Comparison of ENCODE assay signal across 8 cellular contexts in genomic region chr11:75474878-75475766, GRCh38. TPM values are rescaled to one million over a fixed set of nuclear protein-coding genes. Genes with fewer than 3 reads are reported as not detected.
DNase-seq lines count a peak whose midpoint lies in the region; ATAC-seq and TF ChIP-seq lines count a peak whose summit lies in the region.

No MANE protein-coding gene starts in this region.

- H3K9me3 ChIP-seq in liver (ENCODE audit: control insufficient read depth in 4 of 4, low read length in 3 of 4), result no peaks in the 10 kb centered on the region
- H3K9me3 ChIP-seq in PC-9 (ENCODE audit: insufficient read depth, low read depth), result no peaks in the 10 kb centered on the region

- H3K27ac ChIP-seq in liver (ENCODE audit: low read depth in 1 of 2, low read length in 2 of 2) (peak overlapping the region; percentile 1 to 49), PC-9 (no peak overlapping the region)

- H2AFZ ChIP-seq in PC-9, result no peak overlapping the region

- H3K36me3 ChIP-seq in liver (ENCODE audit: control insufficient read depth in 4 of 4, insufficient read depth in 3 of 4, low read depth in 1 of 4, low read length in 3 of 4) (no peaks in the 10 kb centered on the region), PC-9 (ENCODE audit: low read depth) (no peaks in the 10 kb centered on the region)

- H3K9me2 ChIP-seq in PC-9 (ENCODE audit: insufficient read depth), result no peaks in the 10 kb centered on the region

- peak; percentile 45 for DNase-seq in DMS153 (lab: John Stamatoyannopoulos, UW)
- DNase-seq in DMS153 treated with DMSO at 0.1 percent for 48 hours (lab: John Stamatoyannopoulos, UW; ENCODE audit: unreplicated experiment), result no peak
- DNase-seq in T-helper 2 cell, result peak in 4 of 5 experiments; percentile 17 to 88 (median 42)
- DNase-seq in astrocyte of the spinal cord (ENCODE audit: low read depth, low spot score), result peak; percentile 29
- peak; percentile 16 to 20 for DNase-seq in stimulated activated CD8-positive, alpha-beta memory T cell treated with anti-CD3 and anti-CD28 coated beads, Interleukin-4, amount 100 ng/mL, for 1 hour (ENCODE audit: low read depth in 2 of 2, low spot score in 1 of 2)
- no peak for DNase-seq in PC-9

- ATAC-seq in GM18519 (IDR thresholded peaks at IDR 0.05; ENCODE audit: low FRiP score, unreplicated experiment), result no peak

- no peaks in the 10 kb centered on the region for H4K20me1 ChIP-seq in PC-9 (ENCODE audit: insufficient read depth)

- no peaks in the 10 kb centered on the region; the same call in 1 of the 2 replicates for H3F3A ChIP-seq in PC-9 (ENCODE audit: insufficient read depth, low read depth)

- H3K79me2 ChIP-seq in PC-9 (ENCODE audit: low read depth), result no peaks in the 10 kb centered on the region

- CTCF ChIA-PET in PC-9 (lab: Charles Lee), result interaction anchor here (0.6 kb wide), 1 partner anchor 106 kb away, joined by 4 read pairs; no protein-coding TSS in a partner anchor

- H3K4me3 ChIP-seq in astrocyte of the spinal cord (ENCODE audit: low read depth, low read length) (no peak overlapping the region), liver (ENCODE audit: low read depth in 1 of 3, low read length in 3 of 3) (no peak overlapping the region), PC-9 (no peak overlapping the region)

- H3K27me3 ChIP-seq in liver (ENCODE audit: control insufficient read depth in 4 of 4, insufficient read depth in 4 of 4, low read length in 3 of 4) (no peaks in the 10 kb centered on the region), PC-9 (ENCODE audit: insufficient read depth, low read depth) (no peaks in the 10 kb centered on the region)

- H3K4me2 ChIP-seq in PC-9, result no peak overlapping the region

- POLR2A ChIA-PET in PC-9 (lab: Charles Lee; ENCODE audit: unreplicated experiment), result no interaction called here

- TF ChIP-seq RAD21 in liver (IDR thresholded peaks at IDR 0.05), result no peak

- intact Hi-C loops in PC-9 (cut with micrococcal nuclease; ENCODE audit: unreplicated experiment), result no loop called here

- BruUV-seq in PC-9 (replicated peaks; lab: Mats Ljungman, UMichigan), result no TSS peak

- WGBS in liver, result 52% methylated on average over 16 of the region's 16 CpGs

- H3K9ac ChIP-seq in liver (ENCODE audit: low read depth in 1 of 2, low read length in 2 of 2), result no peak overlapping the region

- in situ Hi-C loops in astrocyte of the spinal cord (cut with HindIII; ENCODE audit: low sequenced_read_pairs), result no loop called here

- H3K4me1 ChIP-seq in liver (ENCODE audit: control insufficient read depth in 4 of 4, insufficient read depth in 4 of 4, low read length in 3 of 4), result peaks cover 2 to 30% (median 9%) of the 10 kb centered on the region in 4 donors
- no peaks in the 10 kb centered on the region for H3K4me1 ChIP-seq in PC-9 (replicated peaks; ENCODE audit: insufficient read depth)

- TF ChIP-seq CTCF in astrocyte of the spinal cord (IDR thresholded peaks at IDR 0.05; ENCODE audit: low read depth, low read length) (no peak), liver (IDR thresholded peaks at IDR 0.05; ENCODE audit: low read depth, low read length, missing input control) (no peak), PC-9 (conservative IDR thresholded peaks at IDR 0.05) (no peak)

TF ChIP-seq in liver, 16 proteins besides CTCF, POLR2A, EP300 and RAD21:
- no peak for TF ChIP-seq HNF4G (IDR thresholded peaks at IDR 0.05)
- TF ChIP-seq RXRA (IDR thresholded peaks at IDR 0.05), result peak in 1 of 2 donors; percentile 13
- TF ChIP-seq ZBTB33 (IDR thresholded peaks at IDR 0.05), result no peak
- no peak for TF ChIP-seq REST (IDR thresholded peaks at IDR 0.05)
- TF ChIP-seq JUND (IDR thresholded peaks at IDR 0.05), result no peak
- TF ChIP-seq NR2F2 (IDR thresholded peaks at IDR 0.05), result no peak

RNA-seq across cellular contexts. Expression of gene KLHL35, which starts 42.1 kb away (rescaled TPM):
- under 1 TPM in 1 of 2 donors, not detected in 1; 0.42 TPM for total RNA-seq in liver
- under 1 TPM; 0.07 to 0.15 TPM for polyA plus RNA-seq in liver
- total RNA-seq in PC-9 (2021), result 11.1 and 18.9 TPM in 2 replicates

RNA-seq across cellular contexts. Expression of gene GDPD5, which starts 50.6 kb away (rescaled TPM):
- total RNA-seq in liver (10 to 100 TPM in 1 of 2 donors, 1 to 10 TPM in 1; 4.8 to 22.8 TPM), PC-9 (2021) (7.9 and 9.9 TPM in 2 replicates)
- polyA plus RNA-seq in liver, result 1 to 10 TPM; 3.0 to 3.7 TPM

Comparison
In these comparisons a context has a peak if more than half of its experiments do, and no peak if none do; other contexts are left out.
1. DNase-seq: peak in DMS153 (single experiment), T-helper 2 cell (4 of 5), astrocyte of the spinal cord (single experiment) and stimulated activated CD8-positive, alpha-beta memory T cell treated with anti-CD3 and anti-CD28 coated beads, Interleukin-4, amount 100 ng/mL, for 1 hour (2 of 2); none in DMS153 treated with DMSO at 0.1 percent for 48 hours (single experiment) and PC-9 (0 of 2).